In genomic region chr11:31940396-31941037, GRCh38 we compare ENCODE assay signal across 19 cellular contexts.
DNase-seq lines count a peak whose midpoint lies in the region; ATAC-seq, FAIRE-seq and TF ChIP-seq lines count a peak whose summit lies in the region.
"Had no signal": no experiment of that assay in that cellular context is flagged by ENCODE, and none has a peak within 500 bp of the region (broad histone marks: within the 10 kb centered on the region; RNA-seq: fewer than 3 reads in every experiment).

No MANE protein-coding gene starts in this region.

- TF ChIP-seq CTCF in AG10803 (conservative IDR thresholded peaks at IDR 0.05; ENCODE audit: low read length): no peak

- FAIRE-seq in islet of Langerhans (lab: Jason Lieb, UNC): peak; percentile 79

- DNase-seq in AG10803 (ENCODE audit: low read depth) (peak; percentile 59), M059J (ENCODE audit: low read depth) (peak; percentile 89), dermis microvascular lymphatic vessel endothelial cell (ENCODE audit: low read depth in 2 of 2) (peak; percentile 24 to 79), DMS53 (lab: John Stamatoyannopoulos, UW) (no peak), RKO (ENCODE audit: low spot score) (no peak)
- no peak for DNase-seq in activated CD4-positive, CD25-positive, alpha-beta regulatory T cell (lab: John Stamatoyannopoulos, UW)
- DNase-seq: activated naive CD4-positive, alpha-beta T cell treated with Interleukin-2 at 50 U/mL for 16 hours; Caco-2; dorsolateral prefrontal cortex; GF-D8; NCI-H1092 treated with DMSO at 0.1 percent for 48 hours; NCI-H2107; NCI-H82; Peyer's patch; stimulated activated CD4-positive, alpha-beta T cell treated with anti-CD3 and anti-CD28 coated beads, Interleukin-1b, Interleukin-23, amount 100 ng/mL, for 48 hours; uterus had no signal

- no peak for ATAC-seq in HG03095 (IDR thresholded peaks at IDR 0.05; ENCODE audit: unreplicated experiment)
- ATAC-seq: body of pancreas had no signal

- no peak overlapping the region for H3K4me3 ChIP-seq in AG10803 (ENCODE audit: low read length)
- H3K4me3 ChIP-seq: body of pancreas, dorsolateral prefrontal cortex, Peyer's patch, uterus had no signal

Comparison
In these comparisons a context has a peak if more than half of its experiments do, and no peak if none do; other contexts are left out.
1. DNase-seq: peak in AG10803 (single experiment), M059J (single experiment) and dermis microvascular lymphatic vessel endothelial cell (2 of 2); none in DMS53 (single experiment), activated CD4-positive, CD25-positive, alpha-beta regulatory T cell (0 of 4) and RKO (single experiment).